In the genomic region with DNA sequence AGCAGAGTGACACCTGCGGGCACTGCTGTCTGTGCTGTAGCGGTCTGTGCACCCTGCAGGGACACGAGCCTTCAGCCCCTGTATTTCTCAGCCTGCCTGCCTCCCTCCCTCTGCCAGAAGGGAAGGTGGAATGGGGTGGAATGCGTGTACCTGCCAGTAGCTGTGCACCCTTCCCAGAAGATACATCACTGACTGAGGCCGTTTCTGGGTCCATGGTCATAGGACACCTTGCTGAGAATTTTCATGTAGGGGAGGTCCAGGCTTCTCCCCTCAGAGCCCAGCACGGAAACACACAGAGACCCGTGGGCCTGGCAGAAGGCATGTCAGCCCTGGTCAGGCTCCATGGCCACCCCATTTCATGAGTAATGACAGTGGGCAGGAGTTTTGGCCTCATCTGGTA, we compare ENCODE assay signal across 17 cellular contexts. TPM values are rescaled to one million over a fixed set of nuclear protein-coding genes. Genes with fewer than 3 reads are reported as not detected.
A peak's percentile ranks its signal among the peaks of the same experiment; 100 is the strongest.
DNase-seq lines count a peak whose midpoint lies in the region; ATAC-seq and TF ChIP-seq lines count a peak whose summit lies in the region.
"Had no signal": no experiment of that assay in that cellular context is flagged by ENCODE, and none has a peak within 500 bp of the region (broad histone marks: within the 10 kb centered on the region; RNA-seq: fewer than 3 reads in every experiment).

No MANE protein-coding gene starts in this region.

- H3K4me2 ChIP-seq in GM23338, result no peak overlapping the region
- H3K4me2 ChIP-seq in osteoblast (ENCODE audit: insufficient read depth, low read length), result no peak overlapping the region

- H3K27ac ChIP-seq in 22Rv1 (peak overlapping the region; percentile 45), GM23338 (ENCODE audit: low read depth) (no peak overlapping the region), osteoblast (ENCODE audit: low read depth, low read length) (no peak overlapping the region)
- H3K27ac ChIP-seq: C4-2B, SJCRH30 had no signal

- peaks cover 2% of the 10 kb centered on the region; the same call in 2 of the 3 replicates for H3K9me3 Mint-ChIP-seq in GM23338

- DNase-seq in GM23338 (ENCODE audit: low spot score) (no peak), cerebellar cortex (ENCODE audit: low spot score) (peak; percentile 14), osteoblast (ENCODE audit: insufficient read length, low spot score, missing footprints) (peak; percentile 66), foreskin melanocyte (no peak), NCI-H187 (lab: John Stamatoyannopoulos, UW) (no peak)
- DNase-seq: ACHN, DMS79 treated with DMSO at 0.1 percent for 48 hours, NCI-H1105 treated with DMSO at 0.1 percent for 48 hours, NCI-H1694, NCI-H2227 treated with DMSO at 0.1 percent for 48 hours, NCI-H524, SJCRH30 had no signal

- H3K27me3 Mint-ChIP-seq in GM23338 (ENCODE audit: insufficient read depth, low read depth, poor library complexity), result peaks cover 24% of the 10 kb centered on the region

- H3K27me3 ChIP-seq in GM23338 (ENCODE audit: insufficient read depth) (no peaks in the 10 kb centered on the region), osteoblast (ENCODE audit: insufficient read depth, low read length) (no peaks in the 10 kb centered on the region)
- H3K27me3 ChIP-seq: SJCRH30 had no signal

- H3K9me3 ChIP-seq in osteoblast (ENCODE audit: low read depth, low read length), result no peaks in the 10 kb centered on the region
- H3K9me3 ChIP-seq: SJCRH30 had no signal

- H3K4me1 Mint-ChIP-seq in GM23338, result no peaks in the 10 kb centered on the region; the same call in 2 of the 3 replicates

- H3K4me1 ChIP-seq in GM23338 (ENCODE audit: insufficient read depth) (no peaks in the 10 kb centered on the region), osteoblast (ENCODE audit: insufficient read depth, low read length) (no peaks in the 10 kb centered on the region)
- H3K4me1 ChIP-seq: SJCRH30 had no signal

- H3K4me3 ChIP-seq in GM23338 (no peak overlapping the region), osteoblast (ENCODE audit: insufficient read depth, low read length) (no peak overlapping the region)
- H3K4me3 ChIP-seq: K562, SJCRH30 had no signal

- no peak overlapping the region for H3K4me3 Mint-ChIP-seq in GM23338

- 0 out of 2 replicates have a peak, but pooled peaks cover 6% of the 10 kb centered on the region for H3F3A ChIP-seq in GM23338 (replicated peaks; ENCODE audit: low read depth)

- H3K79me2 ChIP-seq in GM23338 (replicated peaks; ENCODE audit: insufficient read depth) (no peaks in the 10 kb centered on the region), osteoblast (ENCODE audit: insufficient read depth, low read length) (no peaks in the 10 kb centered on the region)

- no peaks in the 10 kb centered on the region for H3K9me2 ChIP-seq in GM23338 (ENCODE audit: insufficient read depth)

- no peaks in the 10 kb centered on the region for H3K36me3 ChIP-seq in GM23338 (ENCODE audit: insufficient read depth)
- H3K36me3 ChIP-seq in osteoblast (ENCODE audit: insufficient read depth, low read length), result no peaks in the 10 kb centered on the region
- H3K36me3 ChIP-seq: SJCRH30 had no signal

- ATAC-seq in GM23338 (peak; percentile 34), GM18907 (IDR thresholded peaks at IDR 0.05; ENCODE audit: unreplicated experiment) (no peak)
- ATAC-seq: HCT116, K562 had no signal

- H4K20me1 ChIP-seq in GM23338 (replicated peaks; ENCODE audit: insufficient read depth) (no peaks in the 10 kb centered on the region), osteoblast (ENCODE audit: insufficient read depth, low read length) (peaks cover 1% of the 10 kb centered on the region)

- TF ChIP-seq CTCF in 22Rv1 (IDR thresholded peaks at IDR 0.05), result no peak
- no peak for TF ChIP-seq CTCF in GM23338 (conservative IDR thresholded peaks at IDR 0.05; ENCODE audit: low read depth in 2 of 2)
- TF ChIP-seq CTCF in osteoblast (IDR thresholded peaks at IDR 0.05; ENCODE audit: extremely low read depth, low read depth, low read length), result no peak

- no peak overlapping the region for H2AFZ ChIP-seq in GM23338
- no peak overlapping the region for H2AFZ ChIP-seq in osteoblast (ENCODE audit: low read length)

- H3K27ac Mint-ChIP-seq in GM23338, result no peak overlapping the region

- peaks cover 15% of the 10 kb centered on the region for H3K36me3 Mint-ChIP-seq in GM23338 (ENCODE audit: low read depth)

TF ChIP-seq in GM23338, 12 proteins besides CTCF, POLR2A, EP300 and RAD21:
- no peak for TF ChIP-seq NANOG (IDR thresholded peaks at IDR 0.05; ENCODE audit: borderline replicate concordance)
- TF ChIP-seq, protein P1, sequence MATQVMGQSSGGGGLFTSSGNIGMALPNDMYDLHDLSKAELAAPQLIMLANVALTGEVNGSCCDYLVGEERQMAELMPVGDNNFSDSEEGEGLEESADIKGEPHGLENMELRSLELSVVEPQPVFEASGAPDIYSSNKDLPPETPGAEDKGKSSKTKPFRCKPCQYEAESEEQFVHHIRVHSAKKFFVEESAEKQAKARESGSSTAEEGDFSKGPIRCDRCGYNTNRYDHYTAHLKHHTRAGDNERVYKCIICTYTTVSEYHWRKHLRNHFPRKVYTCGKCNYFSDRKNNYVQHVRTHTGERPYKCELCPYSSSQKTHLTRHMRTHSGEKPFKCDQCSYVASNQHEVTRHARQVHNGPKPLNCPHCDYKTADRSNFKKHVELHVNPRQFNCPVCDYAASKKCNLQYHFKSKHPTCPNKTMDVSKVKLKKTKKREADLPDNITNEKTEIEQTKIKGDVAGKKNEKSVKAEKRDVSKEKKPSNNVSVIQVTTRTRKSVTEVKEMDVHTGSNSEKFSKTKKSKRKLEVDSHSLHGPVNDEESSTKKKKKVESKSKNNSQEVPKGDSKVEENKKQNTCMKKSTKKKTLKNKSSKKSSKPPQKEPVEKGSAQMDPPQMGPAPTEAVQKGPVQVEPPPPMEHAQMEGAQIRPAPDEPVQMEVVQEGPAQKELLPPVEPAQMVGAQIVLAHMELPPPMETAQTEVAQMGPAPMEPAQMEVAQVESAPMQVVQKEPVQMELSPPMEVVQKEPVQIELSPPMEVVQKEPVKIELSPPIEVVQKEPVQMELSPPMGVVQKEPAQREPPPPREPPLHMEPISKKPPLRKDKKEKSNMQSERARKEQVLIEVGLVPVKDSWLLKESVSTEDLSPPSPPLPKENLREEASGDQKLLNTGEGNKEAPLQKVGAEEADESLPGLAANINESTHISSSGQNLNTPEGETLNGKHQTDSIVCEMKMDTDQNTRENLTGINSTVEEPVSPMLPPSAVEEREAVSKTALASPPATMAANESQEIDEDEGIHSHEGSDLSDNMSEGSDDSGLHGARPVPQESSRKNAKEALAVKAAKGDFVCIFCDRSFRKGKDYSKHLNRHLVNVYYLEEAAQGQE (IDR thresholded peaks at IDR 0.05; ENCODE audit: unreplicated experiment), result no peak
- TF ChIP-seq JUNB (IDR thresholded peaks at IDR 0.05; ENCODE audit: unreplicated experiment), result no peak
- no peak for TF ChIP-seq STAT1 (IDR thresholded peaks at IDR 0.05; ENCODE audit: unreplicated experiment)
- no peak for TF ChIP-seq ZNF114 (CRISPR knock-in tag; IDR thresholded peaks at IDR 0.05)
- no peak for TF ChIP-seq EZH2 (IDR thresholded peaks at IDR 0.05; ENCODE audit: low read depth, unreplicated experiment)
- TF ChIP-seq CREB1 (CRISPR knock-in tag; IDR thresholded peaks at IDR 0.05; ENCODE audit: low read depth), result no peak
- no peak for TF ChIP-seq ZNF331 (CRISPR knock-in tag; IDR thresholded peaks at IDR 0.05; ENCODE audit: low read depth)
- TF ChIP-seq EZH2phosphoT487 (IDR thresholded peaks at IDR 0.05; ENCODE audit: unreplicated experiment), result no peak
- TF ChIP-seq POLR2AphosphoS5 (IDR thresholded peaks at IDR 0.05; ENCODE audit: low read depth), result no peak

RNA-seq across cellular contexts. Expression of a gene that starts 16.5 kb away (rescaled TPM):
- total RNA-seq in GM23338 (2014; rRNA removed; shearing (Covaris generic)), result 69.2 and 90.8 TPM in 2 replicates
- 62.5 and 63.3 TPM in 2 replicates for polyA plus RNA-seq in GM23338 (2016; fragmentation: Nextera tagmentation; extraction: Ambion mirVana)
- 0.29 and 1.1 TPM in 2 replicates for total RNA-seq in osteoblast

RNA-seq across cellular contexts. Expression of a gene that starts 54.2 kb away (rescaled TPM):
- total RNA-seq in GM23338 (2014; rRNA removed; shearing (Covaris generic)), result 83.5 and 89.9 TPM in 2 replicates
- polyA plus RNA-seq in GM23338 (2016; fragmentation: Nextera tagmentation; extraction: Ambion mirVana), result 98.9 and 105 TPM in 2 replicates
- 48.6 and 48.9 TPM in 2 replicates for total RNA-seq in osteoblast

Comparison
In these comparisons a context has a peak if more than half of its experiments do, and no peak if none do; other contexts are left out.
1. DNase-seq: peak in cerebellar cortex (single experiment) and osteoblast (single experiment); none in GM23338 (single experiment), foreskin melanocyte (single experiment) and NCI-H187 (0 of 2).
2. RNA of a gene that starts 16.5 kb away (total RNA-seq): 69.2 to 90.8 TPM in GM23338; 0.29 to 1.1 TPM in osteoblast; every median in the first group is over 10 times any median in the second.